Comparison of ENCODE assay signal across 8 cellular contexts in the genomic region with DNA sequence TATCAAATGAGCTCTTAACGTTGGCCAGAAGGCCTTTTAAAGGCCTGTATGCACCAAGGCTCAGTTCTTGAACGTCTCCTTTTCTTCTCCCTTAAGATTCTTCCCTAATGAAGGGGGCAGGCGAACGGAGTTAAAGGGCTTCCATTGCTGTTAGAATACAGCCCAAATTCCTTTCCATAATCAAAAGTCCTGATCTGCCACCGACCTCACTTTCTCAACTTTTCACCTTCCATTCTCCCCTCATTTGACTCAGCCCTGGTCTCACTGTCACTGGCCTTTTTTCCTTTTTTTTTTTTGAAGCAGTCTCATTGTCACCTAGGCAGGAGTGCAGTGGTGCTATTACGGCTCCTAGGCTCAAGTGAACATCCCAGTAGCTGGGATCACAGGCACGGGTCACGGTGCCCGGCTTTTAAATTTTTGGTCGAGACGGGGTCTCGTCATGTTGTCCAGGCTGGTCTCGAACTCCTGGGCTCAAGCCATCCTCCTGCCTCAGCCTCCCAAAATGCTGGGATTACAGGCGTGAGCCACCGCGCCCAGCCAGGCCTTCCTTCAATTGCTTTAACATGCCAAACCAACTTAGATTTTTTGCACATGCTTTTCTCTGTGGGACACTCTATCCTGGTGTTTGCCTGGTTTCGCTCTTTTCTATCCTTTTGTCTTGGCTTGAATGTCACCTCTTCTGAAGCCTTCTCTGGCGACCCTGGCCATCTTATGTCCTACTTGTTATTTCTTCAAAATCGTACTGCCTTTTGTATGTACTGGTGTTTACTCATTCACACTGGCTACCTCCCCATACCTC. TPM values are rescaled to one million over a fixed set of nuclear protein-coding genes. Genes with fewer than 3 reads are reported as not detected.
DNase-seq lines count a peak whose midpoint lies in the region; ATAC-seq and TF ChIP-seq lines count a peak whose summit lies in the region.

No MANE protein-coding gene starts in this region.

- H3K27me3 ChIP-seq in CD4-positive, alpha-beta T cell (ENCODE audit: control insufficient read depth, insufficient read depth, low read length), result no peaks in the 10 kb centered on the region
- no peaks in the 10 kb centered on the region for H3K27me3 ChIP-seq in PC-3 (ENCODE audit: low read length)
- H3K27me3 ChIP-seq in esophagus squamous epithelium, result no peaks in the 10 kb centered on the region
- H3K27me3 ChIP-seq in parathyroid adenoma (ENCODE audit: control insufficient read depth, insufficient read depth, low read length), result no peaks in the 10 kb centered on the region

- peak overlapping the region; percentile 88 for H2AFZ ChIP-seq in PC-3 (ENCODE audit: low read length)
- H2AFZ ChIP-seq in parathyroid adenoma, result peak overlapping the region; percentile 72

- H3K36me3 Mint-ChIP-seq in CD4-positive, alpha-beta T cell (ENCODE audit: low read depth), result no peaks in the 10 kb centered on the region
- H3K36me3 Mint-ChIP-seq in immature natural killer cell, result no peaks in the 10 kb centered on the region

- H3K36me3 ChIP-seq in PC-3 (ENCODE audit: low read depth, low read length) (no peaks in the 10 kb centered on the region), esophagus squamous epithelium (no peaks in the 10 kb centered on the region), parathyroid adenoma (ENCODE audit: control insufficient read depth, insufficient read depth, low read length) (no peaks in the 10 kb centered on the region)

- TSS peak; percentile 72 for BruUV-seq in PC-3 (replicated peaks; lab: Mats Ljungman, UMichigan)

- POLR2A ChIA-PET in CD4-positive, alpha-beta T cell (lab: Charles Lee), result interaction anchor here (0.6 to 3.1 kb wide), 7 partner anchors 9 to 1030 kb away, joined by 3 to 53 read pairs (median 5); a partner anchor contains a TSS
- POLR2A ChIA-PET in PC-3 (lab: Charles Lee; ENCODE audit: unreplicated experiment), result interaction anchor here (0.8 to 1.1 kb wide), 2 partner anchors 19 to 105 kb away, joined by 6 to 8 read pairs; a partner anchor contains a TSS

- no peak for ATAC-seq in CD4-positive, alpha-beta T cell (ENCODE audit: poor library complexity)
- no peak for ATAC-seq in PC-3
- ATAC-seq in HG03342 (IDR thresholded peaks at IDR 0.05; ENCODE audit: unreplicated experiment), result no peak
- no peak for ATAC-seq in GM21528 (IDR thresholded peaks at IDR 0.05; ENCODE audit: low FRiP score, unreplicated experiment)

- DNase-seq in CD4-positive, alpha-beta T cell, result no peak
- DNase-seq in PC-3 (no peak), esophagus squamous epithelium (lab: John Stamatoyannopoulos, UW) (no peak), immature natural killer cell (no peak)
- DNase-seq in activated CD4-positive, alpha-beta T cell treated with anti-CD3 and anti-CD28 coated beads for 4 hours, result no peak

- no peak for TF ChIP-seq CTCF in CD4-positive, alpha-beta T cell (IDR thresholded peaks at IDR 0.05)
- TF ChIP-seq CTCF in PC-3 (conservative IDR thresholded peaks at IDR 0.05; ENCODE audit: low read depth, low read length), result no peak
- no peak for TF ChIP-seq CTCF in esophagus squamous epithelium (IDR thresholded peaks at IDR 0.05)
- TF ChIP-seq CTCF in parathyroid adenoma (IDR thresholded peaks at IDR 0.05), result no peak

- peak overlapping the region; percentile 80 for H3K27ac ChIP-seq in CD4-positive, alpha-beta T cell (ENCODE audit: low read depth, low read length)
- peak overlapping the region; percentile 57 for H3K27ac ChIP-seq in PC-3 (ENCODE audit: low read length)
- H3K27ac ChIP-seq in esophagus squamous epithelium, result peak overlapping the region; percentile 96 to 99 (median 99)
- peak overlapping the region; percentile 92 for H3K27ac ChIP-seq in parathyroid adenoma

- peaks cover 38% of the 10 kb centered on the region for H3K79me2 ChIP-seq in PC-3 (ENCODE audit: low read length)
- peaks cover 9% of the 10 kb centered on the region for H3K79me2 ChIP-seq in parathyroid adenoma

- WGBS in esophagus squamous epithelium, 2 donors, result 41 to 49% methylated on average over 19 of the region's 19 CpGs

- TF ChIP-seq POLR2A in esophagus squamous epithelium (IDR thresholded peaks at IDR 0.05), result no peak

- H3K9me3 Mint-ChIP-seq in CD4-positive, alpha-beta T cell, result no peaks in the 10 kb centered on the region
- no peaks in the 10 kb centered on the region for H3K9me3 Mint-ChIP-seq in immature natural killer cell

- H3K9me3 ChIP-seq in CD4-positive, alpha-beta T cell (ENCODE audit: control insufficient read depth, low read length), result no peaks in the 10 kb centered on the region
- no peaks in the 10 kb centered on the region for H3K9me3 ChIP-seq in PC-3 (ENCODE audit: low read length)
- H3K9me3 ChIP-seq in esophagus squamous epithelium, result no peaks in the 10 kb centered on the region
- H3K9me3 ChIP-seq in parathyroid adenoma (ENCODE audit: control insufficient read depth, low read length), result no peaks in the 10 kb centered on the region

- H3K4me3 Mint-ChIP-seq in CD4-positive, alpha-beta T cell, result no peak overlapping the region
- no peak overlapping the region for H3K4me3 Mint-ChIP-seq in immature natural killer cell

- peaks cover 17% of the 10 kb centered on the region for H3K4me1 Mint-ChIP-seq in CD4-positive, alpha-beta T cell (ENCODE audit: low read depth)
- peaks cover 14 to 21% of the 10 kb centered on the region in 2 donors for H3K4me1 Mint-ChIP-seq in immature natural killer cell

- H3F3A ChIP-seq in PC-3 (ENCODE audit: low read length, unreplicated experiment), result no peaks in the 10 kb centered on the region

- no peaks in the 10 kb centered on the region for H3K9me2 ChIP-seq in PC-3 (replicated peaks; ENCODE audit: low read length)

- CTCF ChIA-PET in CD4-positive, alpha-beta T cell (lab: Charles Lee), result interaction anchor here (0.9 to 2.5 kb wide), 5 partner anchors 16 to 104 kb away, joined by 3 to 18 read pairs (median 11); a partner anchor contains a TSS
- CTCF ChIA-PET in PC-3 (lab: Charles Lee), result interaction anchor here (0.9 to 1.9 kb wide), 2 partner anchors 19 to 105 kb away, joined by 4 to 11 read pairs; a partner anchor contains a TSS

- H3K4me2 ChIP-seq in PC-3 (ENCODE audit: low read length) (peak overlapping the region; percentile 83), parathyroid adenoma (ENCODE audit: low read length) (peak overlapping the region; percentile 89)

- intact Hi-C loops in CD4-positive, alpha-beta T cell (cut with DNase I, micrococcal nuclease), result loop anchor here in 1 of 2 experiments (1.0 to 10.0 kb wide), 3 partner anchors 18 to 728 kb away; a partner anchor contains a TSS
- intact Hi-C loops in PC-3 (cut with micrococcal nuclease) (loop anchor here (1.0 kb wide), 1 partner anchor 19 kb away; a partner anchor contains a TSS), esophagus squamous epithelium (cut with DNase I) (no loop called here)

- H3K4me3 ChIP-seq in PC-3 (ENCODE audit: low read length) (peak overlapping the region; percentile 90), esophagus squamous epithelium (peak overlapping the region; percentile 91 to 99 (median 96)), parathyroid adenoma (ENCODE audit: low read depth, low read length) (peak overlapping the region; percentile 97)

- no peaks in the 10 kb centered on the region for H3K27me3 Mint-ChIP-seq in CD4-positive, alpha-beta T cell
- peaks cover 2 to 9% (median 7%) of the 10 kb centered on the region in 3 donors for H3K27me3 Mint-ChIP-seq in immature natural killer cell (ENCODE audit: low read depth in 3 of 3)

- no peak overlapping the region for H3K27ac Mint-ChIP-seq in CD4-positive, alpha-beta T cell
- H3K27ac Mint-ChIP-seq in immature natural killer cell, result no peak overlapping the region

- H3K4me1 ChIP-seq in PC-3 (ENCODE audit: insufficient read depth, low read length) (peaks cover 11% of the 10 kb centered on the region), esophagus squamous epithelium (peaks cover 6 to 59% (median 28%) of the 10 kb centered on the region in 3 donors), parathyroid adenoma (peaks cover 5% of the 10 kb centered on the region)

- peaks cover 4% of the 10 kb centered on the region; the same call in 1 of the 2 replicates for H4K20me1 ChIP-seq in PC-3 (ENCODE audit: low read length)

- H3K9ac ChIP-seq in PC-3 (ENCODE audit: low read length), result peak overlapping the region; percentile 83
- no peak overlapping the region for H3K9ac ChIP-seq in parathyroid adenoma

RNA-seq across cellular contexts. Expression of a gene that starts 0.6 kb away (rescaled TPM):
- 100 to 1,000 TPM; 112 TPM for total RNA-seq in CD4-positive, alpha-beta T cell
- total RNA-seq in PC-3 (2014; rRNA removed) (80.0 and 86.2 TPM in 2 replicates), esophagus squamous epithelium (100 to 1,000 TPM; 124 to 177 (median 133) TPM)
- polyA plus RNA-seq in immature natural killer cell, result 100 to 1,000 TPM; 122 to 171 (median 140) TPM

RNA-seq across cellular contexts. Expression of a gene that starts 19.0 kb away (rescaled TPM):
- 1 to 10 TPM; 1.7 to 2.1 TPM for total RNA-seq in CD4-positive, alpha-beta T cell
- total RNA-seq in PC-3 (2014; rRNA removed) (26.2 and 32.0 TPM in 2 replicates), esophagus squamous epithelium (10 to 100 TPM in 1 of 4 donors, 1 to 10 TPM in 3; 4.2 to 15.1 (median 6.8) TPM)
- polyA plus RNA-seq in immature natural killer cell, result 1 to 10 TPM in 2 of 3 donors, under 1 TPM in 1; 0.54 to 1.8 (median 1.1) TPM
